ENCODE assay signal across 16 cellular contexts in genomic region chr9:4090491-4090890, GRCh38.
"Had no signal": no experiment of that assay in that cellular context is flagged by ENCODE, and none has a peak within 500 bp of the region (broad histone marks: within the 10 kb centered on the region; RNA-seq: fewer than 3 reads in every experiment).

No MANE protein-coding gene starts in this region.

- H3K27ac ChIP-seq: heart left ventricle, pancreas, stomach had no signal

- FAIRE-seq: frontal cortex, kidney, pancreas, urothelium cell line had no signal

- H3K36me3 ChIP-seq: heart left ventricle, pancreas, stomach had no signal

- ATAC-seq: activated T-helper 17 cell treated with anti-CD3 and anti-CD28 coated beads, Interleukin-2, amount 50 U/mL, for 72 hours; heart left ventricle; pancreas had no signal

- H3K27me3 ChIP-seq: heart left ventricle, pancreas, stomach had no signal

- H3K9me3 ChIP-seq: pancreas, stomach had no signal

- DNase-seq: activated CD4-positive, alpha-beta T cell treated with anti-CD3 and anti-CD28 coated beads for 48 hours; activated CD8-positive, alpha-beta memory T cell treated with anti-CD3 and anti-CD28 coated beads for 24 hours; activated naive CD4-positive, alpha-beta T cell treated with anti-CD3 and anti-CD28 coated beads, Interleukin-2, amount 10 ng/mL, durations not matched to agents 7 days and 5 days; activated T-cell treated with anti-CD3 and anti-CD28 coated beads for 4 hours; cerebellar nuclear complex; dermis blood vessel endothelial cell; heart left ventricle; kidney; pancreas; stimulated activated CD4-positive, alpha-beta T cell treated with anti-CD3 and anti-CD28 coated beads, Interleukin-15, amount 100 ng/mL, for 24 hours; stimulated activated CD4-positive, alpha-beta T cell treated with anti-CD3 and anti-CD28 coated beads, Interleukin-4, amount 100 ng/mL, for 4 hours; stomach; T-helper 1 cell had no signal

- H3K4me3 ChIP-seq: heart left ventricle, pancreas, stomach had no signal
